9 cellular contexts compared by ENCODE assay signal in genomic region chr19:42268142-42268703, GRCh38. TPM values are rescaled to one million over a fixed set of nuclear protein-coding genes. Genes with fewer than 3 reads are reported as not detected.
A peak's percentile ranks its signal among the peaks of the same experiment; 100 is the strongest.
DNase-seq lines count a peak whose midpoint lies in the region; ATAC-seq and TF ChIP-seq lines count a peak whose summit lies in the region.
"Had no signal": no experiment of that assay in that cellular context is flagged by ENCODE, and none has a peak within 500 bp of the region (broad histone marks: within the 10 kb centered on the region; RNA-seq: fewer than 3 reads in every experiment).

No MANE protein-coding gene starts in this region.

- no peaks in the 10 kb centered on the region for H3K36me3 Mint-ChIP-seq in WTC11
- peaks cover 12% of the 10 kb centered on the region for H3K36me3 Mint-ChIP-seq in central memory CD8-positive, alpha-beta T cell (ENCODE audit: insufficient read depth)
- H3K36me3 Mint-ChIP-seq: IgD-negative memory B cell had no signal

- H3K4me3 Mint-ChIP-seq in WTC11 = no peak overlapping the region
- no peak overlapping the region for H3K4me3 Mint-ChIP-seq in central memory CD8-positive, alpha-beta T cell

- peak; percentile 60 for ATAC-seq in GM19023 (IDR thresholded peaks at IDR 0.05; ENCODE audit: unreplicated experiment)
- peak; percentile 59 for ATAC-seq in HG03175 (IDR thresholded peaks at IDR 0.05; ENCODE audit: unreplicated experiment)
- peak; percentile 64 for ATAC-seq in WTC11
- ATAC-seq in central memory CD8-positive, alpha-beta T cell (replicated peaks; ENCODE audit: extremely low read depth, poor library complexity, severe bottlenecking) = peak; percentile 61

- peak overlapping the region; percentile 73 for H3K27ac Mint-ChIP-seq in WTC11
- H3K27ac Mint-ChIP-seq in central memory CD8-positive, alpha-beta T cell (ENCODE audit: low read depth) = no peak overlapping the region
- H3K27ac Mint-ChIP-seq: IgD-negative memory B cell had no signal

- DNase-seq in AG08396 (ENCODE audit: low spot score) (peak; percentile 95), NCI-H2227 treated with DMSO at 0.1 percent for 48 hours (lab: John Stamatoyannopoulos, UW) (peak; percentile 100), WTC11 (ENCODE audit: low spot score) (peak; percentile 98), islet precursor cell (peak; percentile 100)
- DNase-seq in central memory CD8-positive, alpha-beta T cell (ENCODE audit: low spot score in 2 of 2) = peak; percentile 95 to 100
- peak; percentile 92 for DNase-seq in stimulated activated CD4-positive, alpha-beta T cell treated with anti-CD3 and anti-CD28 coated beads, Interleukin-12 subunit alpha, Interleukin-12 subunit beta, amount 100 ng/mL, for 4 hours

- H3K27me3 Mint-ChIP-seq in WTC11 (ENCODE audit: low read depth) = peaks cover 18% of the 10 kb centered on the region
- H3K27me3 Mint-ChIP-seq in central memory CD8-positive, alpha-beta T cell = no peaks in the 10 kb centered on the region
- H3K27me3 Mint-ChIP-seq: IgD-negative memory B cell had no signal

- CTCF ChIA-PET in WTC11 (lab: Charles Lee) = interaction anchor here (0.6 to 1.0 kb wide), 2 partner anchors 11 to 12 kb away, joined by 4 read pairs; no protein-coding TSS in a partner anchor

- POLR2A ChIA-PET in WTC11 (lab: Charles Lee) = interaction anchor here (0.9 to 1.4 kb wide), 2 partner anchors 13 to 17 kb away, joined by 3 to 4 read pairs; partner anchors contain the start of gene ERF

- no peak for TF ChIP-seq CTCF in WTC11 (IDR thresholded peaks at IDR 0.05)

- peaks cover 22% of the 10 kb centered on the region for H3K4me1 Mint-ChIP-seq in WTC11
- H3K4me1 Mint-ChIP-seq in central memory CD8-positive, alpha-beta T cell = no peaks in the 10 kb centered on the region

- H3K9me3 Mint-ChIP-seq in WTC11 = no peaks in the 10 kb centered on the region
- H3K9me3 Mint-ChIP-seq in central memory CD8-positive, alpha-beta T cell = no peaks in the 10 kb centered on the region
- H3K9me3 Mint-ChIP-seq: IgD-negative memory B cell had no signal

TF ChIP-seq in WTC11, 78 proteins besides CTCF, POLR2A, EP300 and RAD21:
- TF ChIP-seq CREM (CRISPR knock-in tag; IDR thresholded peaks at IDR 0.05) (0 out of 2 replicates have a peak, but pooled peaks have one; percentile 71), JUN (CRISPR knock-in tag; IDR thresholded peaks at IDR 0.05) (peak; percentile 79; the same call in 1 of the 2 replicates), USF1 (CRISPR knock-in tag; IDR thresholded peaks at IDR 0.05) (peak; percentile 86), MAX (CRISPR knock-in tag; IDR thresholded peaks at IDR 0.05) (peak; percentile 81), ATF2 (CRISPR knock-in tag; IDR thresholded peaks at IDR 0.05; ENCODE audit: borderline replicate concordance, low read depth) (peak; percentile 92), ELF4 (CRISPR knock-in tag; IDR thresholded peaks at IDR 0.05; ENCODE audit: low read depth) (no peak), ZNF281 (CRISPR knock-in tag; IDR thresholded peaks at IDR 0.05) (peak; percentile 97), HMGA2 (CRISPR knock-in tag; IDR thresholded peaks at IDR 0.05) (no peak), FOXP1 (CRISPR knock-in tag; IDR thresholded peaks at IDR 0.05; ENCODE audit: borderline replicate concordance) (peak; percentile 3; the same call in 1 of the 2 replicates), USF2 (CRISPR knock-in tag; IDR thresholded peaks at IDR 0.05) (peak; percentile 84), MYBL2 (CRISPR knock-in tag; IDR thresholded peaks at IDR 0.05) (peak; percentile 59; the same call in 1 of the 2 replicates), CBFB (CRISPR knock-in tag; IDR thresholded peaks at IDR 0.05; ENCODE audit: low read depth) (no peak), NFYB (CRISPR knock-in tag; conservative IDR thresholded peaks at IDR 0.05; ENCODE audit: low read depth) (no peak), ZNF317 (CRISPR knock-in tag; IDR thresholded peaks at IDR 0.05; ENCODE audit: borderline replicate concordance, low read depth) (no peak), TEAD1 (CRISPR knock-in tag; IDR thresholded peaks at IDR 0.05) (peak; percentile 82; the same call in 1 of the 2 replicates), ZNF423 (CRISPR knock-in tag; IDR thresholded peaks at IDR 0.05) (no peak), HMGXB4 (CRISPR knock-in tag; IDR thresholded peaks at IDR 0.05) (0 out of 2 replicates have a peak, but pooled peaks have one; percentile 32)
TF ChIP-seq in WTC11: peak in this region for 11.

RNA-seq across cellular contexts. Expression of gene CIC, which starts 0.8 kb away (rescaled TPM):
- 53.0 to 58.5 TPM (median 55.8 TPM) in 3 replicates for total RNA-seq in WTC11 (2021)

RNA-seq across cellular contexts. Expression of gene ERF, which starts 13.3 kb away (rescaled TPM):
- 65.4 to 67.6 TPM (median 65.9 TPM) in 3 replicates for total RNA-seq in WTC11 (2021)

RNA-seq across cellular contexts. Expression of gene GSK3A, which starts 25.8 kb away (rescaled TPM):
- total RNA-seq in WTC11 (2021) = 49.8 to 50.8 TPM (median 49.9 TPM) in 3 replicates

RNA-seq across cellular contexts. Expression of gene PRR19, which starts 33.7 kb away (rescaled TPM):
- 3.6 to 5.0 TPM (median 3.7 TPM) in 3 replicates for total RNA-seq in WTC11 (2021)

RNA-seq across cellular contexts. Expression of gene PAFAH1B3, which starts 34.2 kb away (rescaled TPM):
- 118 to 126 TPM (median 119 TPM) in 3 replicates for total RNA-seq in WTC11 (2021)

Comparison
In these comparisons a context has a peak if more than half of its experiments do, and no peak if none do; other contexts are left out.
1. Peak in every context shown above with its lines: DNase-seq and ATAC-seq.